10 cellular contexts compared by ENCODE assay signal in genomic region chr5:89613222-89613956, GRCh38.
DNase-seq lines count a peak whose midpoint lies in the region; ATAC-seq and TF ChIP-seq lines count a peak whose summit lies in the region.
"Had no signal": no experiment of that assay in that cellular context is flagged by ENCODE, and none has a peak within 500 bp of the region (broad histone marks: within the 10 kb centered on the region; RNA-seq: fewer than 3 reads in every experiment).

No MANE protein-coding gene starts in this region.

- ATAC-seq in GM18861 (IDR thresholded peaks at IDR 0.05; ENCODE audit: unreplicated experiment) (peak; percentile 92), GM21723 (IDR thresholded peaks at IDR 0.05; ENCODE audit: unreplicated experiment) (peak; percentile 96), HG03354 (IDR thresholded peaks at IDR 0.05; ENCODE audit: poor library complexity, severe bottlenecking, unreplicated experiment) (peak; percentile 97), foreskin keratinocyte (peak; percentile 40)

- no peaks in the 10 kb centered on the region for H3K27me3 ChIP-seq in foreskin keratinocyte

- H3K27ac ChIP-seq in foreskin keratinocyte, result no peak overlapping the region
- H3K27ac ChIP-seq: HL-60 had no signal

- TF ChIP-seq CTCF in foreskin keratinocyte (conservative IDR thresholded peaks at IDR 0.05), result no peak

- H3K4me1 ChIP-seq in foreskin keratinocyte, result no peaks in the 10 kb centered on the region

- DNase-seq in foreskin keratinocyte (peak in 1 of 2 donors; percentile 11), midbrain (lab: John Stamatoyannopoulos, UW) (no peak), NCI-H1436 (lab: John Stamatoyannopoulos, UW) (no peak), RPMI8226 (no peak), NCI-H2227 treated with DMSO at 0.1 percent for 48 hours (lab: John Stamatoyannopoulos, UW) (no peak)
- DNase-seq: activated effector memory CD4-positive, alpha-beta T cell treated with anti-CD3 and anti-CD28 coated beads, Interleukin-2, amount 50 U/mL, for 16 hours had no signal

Comparison
In these comparisons a context has a peak if more than half of its experiments do, and no peak if none do; other contexts are left out.
1. ATAC-seq: peak in every context shown above with its lines; median percentile 97 in HG03354; 96 in GM21723; 92 in GM18861; 40 in foreskin keratinocyte.